In the genomic region with DNA sequence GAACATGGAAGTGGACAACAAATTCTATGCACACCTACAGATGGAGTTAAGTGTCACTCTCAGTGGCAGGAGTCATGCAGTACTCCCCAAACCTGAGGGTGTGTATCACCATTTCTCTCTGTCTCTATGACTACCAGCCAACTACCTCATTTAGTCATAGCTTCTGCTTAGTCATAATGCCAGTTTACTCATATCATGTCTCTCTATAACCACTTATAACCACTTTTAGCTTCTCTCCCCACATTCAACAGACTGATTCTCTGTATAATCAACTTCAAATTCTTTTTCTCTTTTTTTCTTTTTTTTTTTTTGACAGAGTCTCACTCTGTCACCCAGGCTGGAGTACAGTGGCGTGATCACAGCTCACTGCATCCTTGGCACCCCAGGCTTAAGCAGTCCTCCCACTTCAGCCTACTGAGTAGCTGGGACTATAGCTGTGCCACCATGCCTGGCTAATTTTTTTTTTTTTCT, we compare ENCODE assay signal across 1 cellular context.
TF ChIP-seq lines count a peak whose summit lies in the region.

No MANE protein-coding gene starts in this region.

TF ChIP-seq in GM23338, 12 proteins besides CTCF, POLR2A, EP300 and RAD21 (continued from another document):
- TF ChIP-seq, protein P1, sequence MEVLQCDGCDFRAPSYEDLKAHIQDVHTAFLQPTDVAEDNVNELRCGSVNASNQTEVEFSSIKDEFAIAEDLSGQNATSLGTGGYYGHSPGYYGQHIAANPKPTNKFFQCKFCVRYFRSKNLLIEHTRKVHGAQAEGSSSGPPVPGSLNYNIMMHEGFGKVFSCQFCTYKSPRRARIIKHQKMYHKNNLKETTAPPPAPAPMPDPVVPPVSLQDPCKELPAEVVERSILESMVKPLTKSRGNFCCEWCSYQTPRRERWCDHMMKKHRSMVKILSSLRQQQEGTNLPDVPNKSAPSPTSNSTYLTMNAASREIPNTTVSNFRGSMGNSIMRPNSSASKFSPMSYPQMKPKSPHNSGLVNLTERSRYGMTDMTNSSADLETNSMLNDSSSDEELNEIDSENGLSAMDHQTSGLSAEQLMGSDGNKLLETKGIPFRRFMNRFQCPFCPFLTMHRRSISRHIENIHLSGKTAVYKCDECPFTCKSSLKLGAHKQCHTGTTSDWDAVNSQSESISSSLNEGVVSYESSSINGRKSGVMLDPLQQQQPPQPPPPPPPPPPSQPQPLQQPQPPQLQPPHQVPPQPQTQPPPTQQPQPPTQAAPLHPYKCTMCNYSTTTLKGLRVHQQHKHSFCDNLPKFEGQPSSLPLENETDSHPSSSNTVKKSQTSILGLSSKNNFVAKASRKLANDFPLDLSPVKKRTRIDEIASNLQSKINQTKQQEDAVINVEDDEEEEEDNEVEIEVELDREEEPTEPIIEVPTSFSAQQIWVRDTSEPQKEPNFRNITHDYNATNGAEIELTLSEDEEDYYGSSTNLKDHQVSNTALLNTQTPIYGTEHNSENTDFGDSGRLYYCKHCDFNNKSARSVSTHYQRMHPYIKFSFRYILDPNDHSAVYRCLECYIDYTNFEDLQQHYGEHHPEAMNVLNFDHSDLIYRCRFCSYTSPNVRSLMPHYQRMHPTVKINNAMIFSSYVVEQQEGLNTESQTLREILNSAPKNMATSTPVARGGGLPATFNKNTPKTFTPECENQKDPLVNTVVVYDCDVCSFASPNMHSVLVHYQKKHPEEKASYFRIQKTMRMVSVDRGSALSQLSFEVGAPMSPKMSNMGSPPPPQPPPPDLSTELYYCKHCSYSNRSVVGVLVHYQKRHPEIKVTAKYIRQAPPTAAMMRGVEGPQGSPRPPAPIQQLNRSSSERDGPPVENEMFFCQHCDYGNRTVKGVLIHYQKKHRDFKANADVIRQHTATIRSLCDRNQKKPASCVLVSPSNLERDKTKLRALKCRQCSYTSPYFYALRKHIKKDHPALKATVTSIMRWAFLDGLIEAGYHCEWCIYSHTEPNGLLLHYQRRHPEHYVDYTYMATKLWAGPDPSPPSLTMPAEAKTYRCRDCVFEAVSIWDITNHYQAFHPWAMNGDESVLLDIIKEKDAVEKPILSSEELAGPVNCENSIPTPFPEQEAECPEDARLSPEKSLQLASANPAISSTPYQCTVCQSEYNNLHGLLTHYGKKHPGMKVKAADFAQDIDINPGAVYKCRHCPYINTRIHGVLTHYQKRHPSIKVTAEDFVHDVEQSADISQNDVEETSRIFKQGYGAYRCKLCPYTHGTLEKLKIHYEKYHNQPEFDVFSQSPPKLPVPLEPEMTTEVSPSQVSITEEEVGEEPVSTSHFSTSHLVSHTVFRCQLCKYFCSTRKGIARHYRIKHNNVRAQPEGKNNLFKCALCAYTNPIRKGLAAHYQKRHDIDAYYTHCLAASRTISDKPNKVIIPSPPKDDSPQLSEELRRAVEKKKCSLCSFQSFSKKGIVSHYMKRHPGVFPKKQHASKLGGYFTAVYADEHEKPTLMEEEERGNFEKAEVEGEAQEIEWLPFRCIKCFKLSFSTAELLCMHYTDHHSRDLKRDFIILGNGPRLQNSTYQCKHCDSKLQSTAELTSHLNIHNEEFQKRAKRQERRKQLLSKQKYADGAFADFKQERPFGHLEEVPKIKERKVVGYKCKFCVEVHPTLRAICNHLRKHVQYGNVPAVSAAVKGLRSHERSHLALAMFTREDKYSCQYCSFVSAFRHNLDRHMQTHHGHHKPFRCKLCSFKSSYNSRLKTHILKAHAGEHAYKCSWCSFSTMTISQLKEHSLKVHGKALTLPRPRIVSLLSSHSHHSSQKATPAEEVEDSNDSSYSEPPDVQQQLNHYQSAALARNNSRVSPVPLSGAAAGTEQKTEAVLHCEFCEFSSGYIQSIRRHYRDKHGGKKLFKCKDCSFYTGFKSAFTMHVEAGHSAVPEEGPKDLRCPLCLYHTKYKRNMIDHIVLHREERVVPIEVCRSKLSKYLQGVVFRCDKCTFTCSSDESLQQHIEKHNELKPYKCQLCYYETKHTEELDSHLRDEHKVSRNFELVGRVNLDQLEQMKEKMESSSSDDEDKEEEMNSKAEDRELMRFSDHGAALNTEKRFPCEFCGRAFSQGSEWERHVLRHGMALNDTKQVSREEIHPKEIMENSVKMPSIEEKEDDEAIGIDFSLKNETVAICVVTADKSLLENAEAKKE (CRISPR knock-in tag; IDR thresholded peaks at IDR 0.05): no peak
- no peak for TF ChIP-seq NANOG (IDR thresholded peaks at IDR 0.05; ENCODE audit: borderline replicate concordance)
- no peak for TF ChIP-seq EZH2 (IDR thresholded peaks at IDR 0.05; ENCODE audit: low read depth, unreplicated experiment)
- TF ChIP-seq JUNB (IDR thresholded peaks at IDR 0.05; ENCODE audit: unreplicated experiment): no peak
- TF ChIP-seq CREB1 (CRISPR knock-in tag; IDR thresholded peaks at IDR 0.05; ENCODE audit: low read depth): no peak
- no peak for TF ChIP-seq POLR2AphosphoS5 (IDR thresholded peaks at IDR 0.05; ENCODE audit: low read depth)
- no peak for TF ChIP-seq ZNF331 (CRISPR knock-in tag; IDR thresholded peaks at IDR 0.05; ENCODE audit: low read depth)
- TF ChIP-seq EZH2phosphoT487 (IDR thresholded peaks at IDR 0.05; ENCODE audit: unreplicated experiment): no peak
- TF ChIP-seq ZNF114 (CRISPR knock-in tag; IDR thresholded peaks at IDR 0.05): no peak
